In genomic region chr1:32249831-32250525, GRCh38 we compare ENCODE assay signal across 8 cellular contexts. TPM values are rescaled to one million over a fixed set of nuclear protein-coding genes. Genes with fewer than 3 reads are reported as not detected.
DNase-seq lines count a peak whose midpoint lies in the region; ATAC-seq and TF ChIP-seq lines count a peak whose summit lies in the region.

No MANE protein-coding gene starts in this region.

- H3K27me3 ChIP-seq in OCI-LY3 (ENCODE audit: low read depth, low read length) = no peaks in the 10 kb centered on the region
- no peaks in the 10 kb centered on the region for H3K27me3 ChIP-seq in liver (ENCODE audit: control insufficient read depth in 4 of 4, insufficient read depth in 4 of 4, low read length in 3 of 4)

- DNase-seq in GM13976 (ENCODE audit: low spot score) (peak; percentile 88), DMS153 (lab: John Stamatoyannopoulos, UW) (no peak), 8988T (no peak)
- peak in 3 of 4 experiments; percentile 46 to 68 (median 64) for DNase-seq in activated naive CD4-positive, alpha-beta T cell (lab: John Stamatoyannopoulos, UW)
- DNase-seq in stimulated activated CD8-positive, alpha-beta memory T cell treated with anti-CD3 and anti-CD28 coated beads, Interleukin-7, amount 100 ng/mL, for 48 hours (ENCODE audit: extremely low read depth in 1 of 2, low read depth in 1 of 2) = peak; percentile 60 to 87

- H2AFZ ChIP-seq in OCI-LY3 (ENCODE audit: low read depth, low read length) = peak overlapping the region; percentile 58; the same call in 1 of the 2 replicates

- TF ChIP-seq CTCF in GM13976 (IDR thresholded peaks at IDR 0.05; ENCODE audit: borderline replicate concordance, control extremely low read depth, extremely low read depth, insufficient read depth, missing control alignments) = no peak
- no peak for TF ChIP-seq CTCF in OCI-LY3 (IDR thresholded peaks at IDR 0.05; ENCODE audit: low read depth, low read length)
- no peak for TF ChIP-seq CTCF in liver (IDR thresholded peaks at IDR 0.05; ENCODE audit: low read depth, low read length, missing input control)

- TF ChIP-seq RAD21 in liver (IDR thresholded peaks at IDR 0.05) = peak in 1 of 2 donors; percentile 15

- H3K27ac ChIP-seq in OCI-LY3 (ENCODE audit: low read length) (peak overlapping the region; percentile 45), liver (ENCODE audit: low read depth in 1 of 2, low read length in 2 of 2) (peak overlapping the region; percentile 64 to 68)

- H3K36me3 ChIP-seq in OCI-LY3 (replicated peaks; ENCODE audit: low read depth, low read length) (no peaks in the 10 kb centered on the region), liver (ENCODE audit: control insufficient read depth in 4 of 4, insufficient read depth in 3 of 4, low read depth in 1 of 4, low read length in 3 of 4) (no peaks in the 10 kb centered on the region)

- in situ Hi-C loops in GM13976 (cut with MboI; ENCODE audit: low sequenced_read_pairs, unreplicated experiment) = no loop called here

- H3K4me3 ChIP-seq in OCI-LY3 (ENCODE audit: low read length) (peak overlapping the region; percentile 46), liver (ENCODE audit: low read depth in 1 of 3, low read length in 3 of 3) (no peak overlapping the region)

- H3K9me3 ChIP-seq in OCI-LY3 (ENCODE audit: insufficient read depth, low read length) = peaks cover 16% of the 10 kb centered on the region; the same call in 1 of the 2 replicates
- no peaks in the 10 kb centered on the region for H3K9me3 ChIP-seq in liver (ENCODE audit: control insufficient read depth in 4 of 4, low read length in 3 of 4)

- H3K4me1 ChIP-seq in OCI-LY3 (ENCODE audit: low read length) (peaks cover 45% of the 10 kb centered on the region), liver (ENCODE audit: control insufficient read depth in 4 of 4, insufficient read depth in 4 of 4, low read length in 3 of 4) (peaks cover 4 to 18% (median 11%) of the 10 kb centered on the region in 4 donors)

- peak overlapping the region; percentile 43 for H3K4me2 ChIP-seq in OCI-LY3 (ENCODE audit: low read length)

- H3K79me2 ChIP-seq in OCI-LY3 (ENCODE audit: low read length) = no peaks in the 10 kb centered on the region

- H3K9ac ChIP-seq in OCI-LY3 (ENCODE audit: low read length) = peak overlapping the region; percentile 21
- peak overlapping the region in 1 of 2 donors; percentile 77 for H3K9ac ChIP-seq in liver (ENCODE audit: low read depth in 1 of 2, low read length in 2 of 2)

- H4K20me1 ChIP-seq in OCI-LY3 (ENCODE audit: insufficient read depth, low read length) = no peaks in the 10 kb centered on the region

- peak; percentile 57 for ATAC-seq in HG02642 (IDR thresholded peaks at IDR 0.05; ENCODE audit: poor library complexity, unreplicated experiment)

- 55% methylated on average over 9 of the region's 9 CpGs for WGBS in liver

TF ChIP-seq in liver, 16 proteins besides CTCF, POLR2A, EP300 and RAD21:
- TF ChIP-seq EGR1 (IDR thresholded peaks at IDR 0.05; ENCODE audit: low read depth in 2 of 2) (no peak), HNF4G (IDR thresholded peaks at IDR 0.05) (no peak), RXRA (IDR thresholded peaks at IDR 0.05) (peak; percentile 80 to 91), JUND (IDR thresholded peaks at IDR 0.05) (no peak), ZBTB33 (IDR thresholded peaks at IDR 0.05) (no peak), SP1 (IDR thresholded peaks at IDR 0.05) (peak; percentile 60), GABPA (IDR thresholded peaks at IDR 0.05 in 1 of 2, conservative IDR thresholded peaks at IDR 0.05 in 1 of 2) (no peak), FOXA1 (IDR thresholded peaks at IDR 0.05) (no peak), ATF3 (IDR thresholded peaks at IDR 0.05) (no peak), FOXA2 (IDR thresholded peaks at IDR 0.05) (no peak), MAX (IDR thresholded peaks at IDR 0.05) (no peak), REST (IDR thresholded peaks at IDR 0.05) (peak; percentile 37), NR2F2 (IDR thresholded peaks at IDR 0.05) (peak; percentile 83), TAF1 (conservative IDR thresholded peaks at IDR 0.05) (no peak), YY1 (IDR thresholded peaks at IDR 0.05) (no peak), HNF4A (conservative IDR thresholded peaks at IDR 0.05) (peak; percentile 48 to 65)

RNA-seq across cellular contexts. Expression of gene LCK, which starts 1.1 kb away (rescaled TPM):
- total RNA-seq in liver = 1 to 10 TPM in 1 of 2 donors, under 1 TPM in 1; 0.93 to 3.8 TPM
- polyA plus RNA-seq in liver = 1 to 10 TPM; 1.2 to 1.3 TPM

RNA-seq across cellular contexts. Expression of gene FAM167B, which starts 3.0 kb away (rescaled TPM):
- 1 to 10 TPM in 1 of 2 donors, under 1 TPM in 1; 0.47 to 2.8 TPM for total RNA-seq in liver
- 1 to 10 TPM; 4.8 to 9.2 TPM for polyA plus RNA-seq in liver

RNA-seq across cellular contexts. Expression of gene EIF3I, which starts 27.8 kb away (rescaled TPM):
- 100 to 1,000 TPM in 1 of 2 donors, 10 to 100 TPM in 1; 93.0 to 114 TPM for total RNA-seq in liver
- 100 to 1,000 TPM in 1 of 2 donors, 10 to 100 TPM in 1; 75.0 to 106 TPM for polyA plus RNA-seq in liver

RNA-seq across cellular contexts. Expression of gene TMEM234, which starts 27.8 kb away (rescaled TPM):
- total RNA-seq in liver = 1 to 10 TPM; 5.9 to 6.8 TPM
- 1 to 10 TPM; 5.4 to 6.3 TPM for polyA plus RNA-seq in liver

RNA-seq across cellular contexts. Expression of gene DCDC2B, which starts 41.1 kb away (rescaled TPM):
- total RNA-seq in liver = not detected
- polyA plus RNA-seq in liver = under 1 TPM in 1 of 2 donors, not detected in 1; 0.08 TPM

Comparison
In these comparisons a context has a peak if more than half of its experiments do, and no peak if none do; other contexts are left out.
1. DNase-seq: peak in GM13976 (single experiment), activated naive CD4-positive, alpha-beta T cell (3 of 4) and stimulated activated CD8-positive, alpha-beta memory T cell treated with anti-CD3 and anti-CD28 coated beads, Interleukin-7, amount 100 ng/mL, for 48 hours (2 of 2); none in DMS153 (single experiment) and 8988T (single experiment).